10 cellular contexts compared by ENCODE assay signal in genomic region chr12:130236421-130236820, GRCh38.
"Had no signal": no experiment of that assay in that cellular context is flagged by ENCODE, and none has a peak within 500 bp of the region (broad histone marks: within the 10 kb centered on the region; RNA-seq: fewer than 3 reads in every experiment).

No MANE protein-coding gene starts in this region.

- H3K27ac ChIP-seq: GM23248, HL-60 had no signal

- H3K4me3 Mint-ChIP-seq: HFFc6, IgD-negative memory B cell had no signal

- H3K27me3 Mint-ChIP-seq: IgD-negative memory B cell had no signal

- H3K9ac ChIP-seq: GM23248 had no signal

- H3K4me1 ChIP-seq: HAP-1 had no signal

- H3K4me3 ChIP-seq: GM23248, HAP-1 had no signal

- H3K27ac Mint-ChIP-seq: HFFc6 had no signal

- H3K36me3 ChIP-seq: HAP-1 had no signal

- ATAC-seq: HCT116, HepG2 had no signal

- H3K9me3 ChIP-seq: HAP-1 had no signal

- H3K36me3 Mint-ChIP-seq: IgD-negative memory B cell had no signal

- DNase-seq: GM23248, GOT3, H7, HFFc6, KBM-7 had no signal
